1 cellular context compared by ENCODE assay signal in genomic region chr22:33582822-33583400, GRCh38.
TF ChIP-seq lines count a peak whose summit lies in the region.

No MANE protein-coding gene starts in this region.

TF ChIP-seq in HepG2, 621 proteins besides CTCF, POLR2A, EP300 and RAD21 (continued from another document):
- TF ChIP-seq ZNF574 (CRISPR knock-in tag; IDR thresholded peaks at IDR 0.05), result no peak
- TF ChIP-seq ZNF749 (CRISPR knock-in tag; IDR thresholded peaks at IDR 0.05; ENCODE audit: borderline replicate concordance), result no peak
- no peak for TF ChIP-seq ZNF224 (CRISPR knock-in tag; IDR thresholded peaks at IDR 0.05)
- TF ChIP-seq, protein P1, sequence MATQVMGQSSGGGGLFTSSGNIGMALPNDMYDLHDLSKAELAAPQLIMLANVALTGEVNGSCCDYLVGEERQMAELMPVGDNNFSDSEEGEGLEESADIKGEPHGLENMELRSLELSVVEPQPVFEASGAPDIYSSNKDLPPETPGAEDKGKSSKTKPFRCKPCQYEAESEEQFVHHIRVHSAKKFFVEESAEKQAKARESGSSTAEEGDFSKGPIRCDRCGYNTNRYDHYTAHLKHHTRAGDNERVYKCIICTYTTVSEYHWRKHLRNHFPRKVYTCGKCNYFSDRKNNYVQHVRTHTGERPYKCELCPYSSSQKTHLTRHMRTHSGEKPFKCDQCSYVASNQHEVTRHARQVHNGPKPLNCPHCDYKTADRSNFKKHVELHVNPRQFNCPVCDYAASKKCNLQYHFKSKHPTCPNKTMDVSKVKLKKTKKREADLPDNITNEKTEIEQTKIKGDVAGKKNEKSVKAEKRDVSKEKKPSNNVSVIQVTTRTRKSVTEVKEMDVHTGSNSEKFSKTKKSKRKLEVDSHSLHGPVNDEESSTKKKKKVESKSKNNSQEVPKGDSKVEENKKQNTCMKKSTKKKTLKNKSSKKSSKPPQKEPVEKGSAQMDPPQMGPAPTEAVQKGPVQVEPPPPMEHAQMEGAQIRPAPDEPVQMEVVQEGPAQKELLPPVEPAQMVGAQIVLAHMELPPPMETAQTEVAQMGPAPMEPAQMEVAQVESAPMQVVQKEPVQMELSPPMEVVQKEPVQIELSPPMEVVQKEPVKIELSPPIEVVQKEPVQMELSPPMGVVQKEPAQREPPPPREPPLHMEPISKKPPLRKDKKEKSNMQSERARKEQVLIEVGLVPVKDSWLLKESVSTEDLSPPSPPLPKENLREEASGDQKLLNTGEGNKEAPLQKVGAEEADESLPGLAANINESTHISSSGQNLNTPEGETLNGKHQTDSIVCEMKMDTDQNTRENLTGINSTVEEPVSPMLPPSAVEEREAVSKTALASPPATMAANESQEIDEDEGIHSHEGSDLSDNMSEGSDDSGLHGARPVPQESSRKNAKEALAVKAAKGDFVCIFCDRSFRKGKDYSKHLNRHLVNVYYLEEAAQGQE (IDR thresholded peaks at IDR 0.05; ENCODE audit: borderline replicate concordance in 1 of 2, low read depth in 1 of 2, low read length in 2 of 2), result peak in 1 of 2 experiments; percentile 77; a peak in 3 of 4 replicates
- no peak for TF ChIP-seq RXRA (CRISPR knock-in tag; IDR thresholded peaks at IDR 0.05)
